In genomic region chr17:8904201-8904600, GRCh38 we compare ENCODE assay signal across 26 cellular contexts. TPM values are rescaled to one million over a fixed set of nuclear protein-coding genes. Genes with fewer than 3 reads are reported as not detected.
DNase-seq lines count a peak whose midpoint lies in the region; ATAC-seq and TF ChIP-seq lines count a peak whose summit lies in the region.
"Had no signal": no experiment of that assay in that cellular context is flagged by ENCODE, and none has a peak within 500 bp of the region (broad histone marks: within the 10 kb centered on the region; RNA-seq: fewer than 3 reads in every experiment).

No MANE protein-coding gene starts in this region.

- CTCF ChIA-PET in activated CD8-positive, alpha-beta T cell treated with anti-CD3 and anti-CD28 coated beads, Interleukin-2, amount 10 ng/mL, durations not matched to agents 7 days and 5 days (lab: Charles Lee) = interaction anchor here (1.0 kb wide), 1 partner anchor 93 kb away, joined by 3 read pairs; no protein-coding TSS in a partner anchor

- no peaks in the 10 kb centered on the region for H3K27me3 Mint-ChIP-seq in activated CD8-positive, alpha-beta T cell treated with anti-CD3 and anti-CD28 coated beads, Interleukin-2, amount 10 ng/mL, durations not matched to agents 7 days and 5 days (ENCODE audit: low read depth)
- no peaks in the 10 kb centered on the region for H3K27me3 Mint-ChIP-seq in memory B cell
- H3K27me3 Mint-ChIP-seq: naive B cell had no signal

- H3K36me3 Mint-ChIP-seq in activated CD8-positive, alpha-beta T cell treated with anti-CD3 and anti-CD28 coated beads, Interleukin-2, amount 10 ng/mL, durations not matched to agents 7 days and 5 days (ENCODE audit: low read depth) = peaks cover 76% of the 10 kb centered on the region
- peaks cover 29% of the 10 kb centered on the region for H3K36me3 Mint-ChIP-seq in memory B cell
- H3K36me3 Mint-ChIP-seq: brain, mesothelial cell of epicardium had no signal

- no peaks in the 10 kb centered on the region for H3K4me1 ChIP-seq in right atrium auricular region
- H3K4me1 ChIP-seq: adrenal gland, left ventricle myocardium inferior, suprapubic skin had no signal

- H3K4me3 Mint-ChIP-seq in activated CD8-positive, alpha-beta T cell treated with anti-CD3 and anti-CD28 coated beads, Interleukin-2, amount 10 ng/mL, durations not matched to agents 7 days and 5 days = no peak overlapping the region
- no peak overlapping the region for H3K4me3 Mint-ChIP-seq in memory B cell
- H3K4me3 Mint-ChIP-seq: brain; HFFc6; mesothelial cell of epicardium; naive B cell; T-helper 2 cell treated with Interferon-gamma antibody and Interleukin-4, amounts not matched to agents 5 μg/mL and 100 μg/mL, for 36 hours had no signal

- intact Hi-C loops in Right ventricle myocardium superior (cut with DNase I) = no loop called here

- ATAC-seq in Right ventricle myocardium superior (ENCODE audit: poor library complexity) (no peak), memory B cell (ENCODE audit: low read depth) (no peak), HG02885 (IDR thresholded peaks at IDR 0.05; ENCODE audit: poor library complexity, unreplicated experiment) (no peak)
- ATAC-seq in activated CD8-positive, alpha-beta T cell treated with anti-CD3 and anti-CD28 coated beads, Interleukin-2, amount 10 ng/mL, durations not matched to agents 7 days and 5 days = no peak
- ATAC-seq: PC-3 had no signal

- H3K27ac Mint-ChIP-seq in activated CD8-positive, alpha-beta T cell treated with anti-CD3 and anti-CD28 coated beads, Interleukin-2, amount 10 ng/mL, durations not matched to agents 7 days and 5 days = peak overlapping the region; percentile 7
- peak overlapping the region; percentile 54 for H3K27ac Mint-ChIP-seq in memory B cell
- H3K27ac Mint-ChIP-seq: brain; HFFc6; mesothelial cell of epicardium; T-helper 2 cell treated with Interferon-gamma antibody and Interleukin-4, amounts not matched to agents 5 μg/mL and 100 μg/mL, for 36 hours had no signal

- no peaks in the 10 kb centered on the region for H3K27me3 ChIP-seq in right atrium auricular region
- H3K27me3 ChIP-seq: BLaER1, ovary had no signal

- H3K27ac ChIP-seq in right atrium auricular region = no peak overlapping the region
- H3K27ac ChIP-seq: adrenal gland, BLaER1, epithelial cell of prostate, GM23248, left ventricle myocardium inferior, ovary, suprapubic skin had no signal

- POLR2A ChIA-PET in activated CD8-positive, alpha-beta T cell treated with anti-CD3 and anti-CD28 coated beads, Interleukin-2, amount 10 ng/mL, durations not matched to agents 7 days and 5 days (lab: Charles Lee) = interaction anchor here (0.6 kb wide), 1 partner anchor 37 kb away, joined by 3 read pairs; no protein-coding TSS in a partner anchor

- no peak for TF ChIP-seq CTCF in right atrium auricular region (IDR thresholded peaks at IDR 0.05)

- DNase-seq in right atrium auricular region (ENCODE audit: low spot score) = peak; percentile 26
- DNase-seq in Right ventricle myocardium superior = no peak
- no peak for DNase-seq in activated CD8-positive, alpha-beta T cell treated with anti-CD3 and anti-CD28 coated beads, Interleukin-2, amount 10 ng/mL, durations not matched to agents 7 days and 5 days
- no peak for DNase-seq in memory B cell (ENCODE audit: low spot score in 2 of 2)
- peak; percentile 15 for DNase-seq in ureter (ENCODE audit: low spot score)
- no peak for DNase-seq in pons (ENCODE audit: low spot score)
- no peak for DNase-seq in GM19240 (ENCODE audit: insufficient read length, low spot score)
- DNase-seq: activated gamma-delta T cell, GM23248, HFFc6, left ventricle myocardium inferior, naive B cell, NCI-H146, NCI-H510A treated with DMSO at 0.1 percent for 48 hours, ovary, PC-3, retina had no signal

- no peaks in the 10 kb centered on the region for H3K9me3 Mint-ChIP-seq in activated CD8-positive, alpha-beta T cell treated with anti-CD3 and anti-CD28 coated beads, Interleukin-2, amount 10 ng/mL, durations not matched to agents 7 days and 5 days (ENCODE audit: insufficient read depth)
- no peaks in the 10 kb centered on the region for H3K9me3 Mint-ChIP-seq in memory B cell
- H3K9me3 Mint-ChIP-seq: brain; mesothelial cell of epicardium; naive B cell; T-helper 2 cell treated with Interferon-gamma antibody and Interleukin-4, amounts not matched to agents 5 μg/mL and 100 μg/mL, for 36 hours had no signal

- H3K36me3 ChIP-seq in right atrium auricular region = no peaks in the 10 kb centered on the region
- H3K36me3 ChIP-seq: adrenal gland, left ventricle myocardium inferior, ovary, suprapubic skin had no signal

- H3K4me1 Mint-ChIP-seq in activated CD8-positive, alpha-beta T cell treated with anti-CD3 and anti-CD28 coated beads, Interleukin-2, amount 10 ng/mL, durations not matched to agents 7 days and 5 days (ENCODE audit: low read depth) = peaks cover 37% of the 10 kb centered on the region
- peaks cover 36% of the 10 kb centered on the region for H3K4me1 Mint-ChIP-seq in memory B cell
- H3K4me1 Mint-ChIP-seq: brain, mesothelial cell of epicardium had no signal

- no peaks in the 10 kb centered on the region for H3K9me3 ChIP-seq in right atrium auricular region
- H3K9me3 ChIP-seq: adrenal gland, BLaER1, left ventricle myocardium inferior, ovary, suprapubic skin had no signal

- no peak overlapping the region for H3K4me3 ChIP-seq in right atrium auricular region
- H3K4me3 ChIP-seq: adrenal gland, BLaER1, GM23248, left ventricle myocardium inferior, ovary, suprapubic skin had no signal

RNA-seq across cellular contexts. Expression of gene PIK3R6, which starts 36.7 kb away (rescaled TPM):
- under 1 TPM in 1 of 2 donors, not detected in 1; 0.51 TPM for total RNA-seq in right atrium auricular region
- 0.78 TPM for total RNA-seq in Right ventricle myocardium superior
- 10 to 100 TPM; 18.3 to 20.7 TPM for total RNA-seq in activated CD8-positive, alpha-beta T cell treated with anti-CD3 and anti-CD28 coated beads, Interleukin-2, amount 10 ng/mL, durations not matched to agents 7 days and 5 days
- 1.7 TPM for total RNA-seq in ureter
- total RNA-seq: chondrocyte, HFFc6, mesothelial cell of epicardium, PC-3 had no signal

Comparison
In these comparisons a context has a peak if more than half of its experiments do, and no peak if none do; other contexts are left out.
1. DNase-seq: peak in right atrium auricular region (single experiment) and ureter (single experiment); none in Right ventricle myocardium superior (single experiment), activated CD8-positive, alpha-beta T cell treated with anti-CD3 and anti-CD28 coated beads, Interleukin-2, amount 10 ng/mL, durations not matched to agents 7 days and 5 days (single experiment), memory B cell (0 of 2), pons (single experiment) and GM19240 (single experiment).